ENCODE assay signal across 2 cellular contexts in genomic region chr10:66717221-66717981, GRCh38.
TF ChIP-seq lines count a peak whose summit lies in the region.

No MANE protein-coding gene starts in this region.

TF ChIP-seq in Ishikawa, 13 proteins besides CTCF, POLR2A, EP300 and RAD21:
- TF ChIP-seq USF1 (IDR thresholded peaks at IDR 0.05) (no peak), TAF1 (IDR thresholded peaks at IDR 0.05; ENCODE audit: low read depth) (no peak), FOXM1 (IDR thresholded peaks at IDR 0.05; ENCODE audit: borderline replicate concordance, low read depth) (no peak), YY1 (IDR thresholded peaks at IDR 0.05; ENCODE audit: low read depth) (no peak), MAX (IDR thresholded peaks at IDR 0.05) (no peak), CEBPB (IDR thresholded peaks at IDR 0.05) (no peak), TEAD4 (IDR thresholded peaks at IDR 0.05) (0 out of 2 replicates have a peak, but pooled peaks have one; percentile 31), REST (IDR thresholded peaks at IDR 0.05; ENCODE audit: low read depth) (no peak), NFIC (IDR thresholded peaks at IDR 0.05) (0 out of 2 replicates have a peak, but pooled peaks have one; percentile 8)

TF ChIP-seq in H1, 55 proteins besides CTCF, POLR2A, EP300 and RAD21:
- TF ChIP-seq ZNF274 (IDR thresholded peaks at IDR 0.05; ENCODE audit: borderline replicate concordance, extremely low read depth, low read length) (no peak), ASH2L (IDR thresholded peaks at IDR 0.05; ENCODE audit: low read length) (no peak), HDAC2 (IDR thresholded peaks at IDR 0.05; ENCODE audit: borderline replicate concordance in 1 of 2, low read depth in 2 of 2, low read length in 2 of 2) (no peak), E2F6 (IDR thresholded peaks at IDR 0.05) (no peak), TAF7 (optimal IDR thresholded peaks at IDR 0.05; ENCODE audit: borderline replicate concordance, low read depth, low read length) (no peak), SUZ12 (IDR thresholded peaks at IDR 0.05; ENCODE audit: low read length) (no peak), FOSL1 (IDR thresholded peaks at IDR 0.05; ENCODE audit: insufficient read depth, low read depth, low read length) (no peak), SRF (IDR thresholded peaks at IDR 0.05; ENCODE audit: low read depth, low read length) (no peak), ATF2 (IDR thresholded peaks at IDR 0.05; ENCODE audit: low read length) (no peak), NANOG (IDR thresholded peaks at IDR 0.05; ENCODE audit: insufficient read depth, low read depth, low read length, poor library complexity, severe bottlenecking) (no peak), TBP (IDR thresholded peaks at IDR 0.05; ENCODE audit: low read depth, low read length) (no peak), KDM5A (IDR thresholded peaks at IDR 0.05; ENCODE audit: low read length) (no peak), TAF1 (IDR thresholded peaks at IDR 0.05; ENCODE audit: low read depth, low read length) (no peak), BRCA1 (IDR thresholded peaks at IDR 0.05; ENCODE audit: low read depth, low read length) (no peak)
